11 cellular contexts compared by ENCODE assay signal in the genomic region with DNA sequence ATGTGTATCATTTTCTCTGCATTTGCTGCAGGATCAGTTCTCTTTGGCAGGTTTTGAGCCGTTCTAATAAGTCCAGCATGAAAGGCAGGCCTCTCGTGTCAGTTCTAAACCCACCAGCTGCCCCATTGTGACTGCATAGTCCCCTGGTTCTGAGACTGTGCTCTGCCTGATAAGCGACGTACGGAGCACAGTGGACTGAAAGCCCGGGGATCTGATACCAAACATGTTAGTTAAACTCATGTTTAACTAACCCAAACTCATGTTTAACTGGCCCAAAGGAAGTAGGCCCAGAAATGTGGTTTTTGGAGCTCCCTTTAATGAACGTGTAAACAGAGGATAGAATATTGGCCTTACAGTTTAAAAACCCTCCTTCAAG.
DNase-seq lines count a peak whose midpoint lies in the region; ATAC-seq and TF ChIP-seq lines count a peak whose summit lies in the region.
"Had no signal": no experiment of that assay in that cellular context is flagged by ENCODE, and none has a peak within 500 bp of the region (broad histone marks: within the 10 kb centered on the region; RNA-seq: fewer than 3 reads in every experiment).

No MANE protein-coding gene starts in this region.

- ATAC-seq in HG03439 (IDR thresholded peaks at IDR 0.05; ENCODE audit: unreplicated experiment) = peak; percentile 1
- ATAC-seq: lower lobe of right lung had no signal

- H3K27ac Mint-ChIP-seq in activated CD4-positive, alpha-beta T cell treated with anti-CD3 and anti-CD28 coated beads, Interleukin-2, amount 10 ng/mL, durations not matched to agents 7 days and 5 days = peak overlapping the region; percentile 1
- H3K27ac Mint-ChIP-seq in activated T-helper 1 cell treated with anti-CD3 and anti-CD28 coated beads, Interleukin-12 subunit alpha, Interleukin-12 subunit beta, Interleukin-2, Interleukin-4 antibody, amounts not matched to agents 30 ng/mL and 10 ng/mL and 1 ng/mL, durations not matched to agents 14 hours and 24 hours and 36 hours = peak overlapping the region; percentile 96

- H3K36me3 Mint-ChIP-seq in activated CD4-positive, alpha-beta T cell treated with anti-CD3 and anti-CD28 coated beads, Interleukin-2, amount 10 ng/mL, durations not matched to agents 7 days and 5 days (ENCODE audit: low read depth) = no peaks in the 10 kb centered on the region
- H3K36me3 Mint-ChIP-seq in activated T-helper 1 cell treated with anti-CD3 and anti-CD28 coated beads, Interleukin-12 subunit alpha, Interleukin-12 subunit beta, Interleukin-2, Interleukin-4 antibody, amounts not matched to agents 30 ng/mL and 10 ng/mL and 1 ng/mL, durations not matched to agents 14 hours and 24 hours and 36 hours (ENCODE audit: low read depth) = peaks cover 2% of the 10 kb centered on the region

- no peaks in the 10 kb centered on the region for H3K9me3 Mint-ChIP-seq in activated CD4-positive, alpha-beta T cell treated with anti-CD3 and anti-CD28 coated beads, Interleukin-2, amount 10 ng/mL, durations not matched to agents 7 days and 5 days
- H3K9me3 Mint-ChIP-seq in activated T-helper 1 cell treated with anti-CD3 and anti-CD28 coated beads, Interleukin-12 subunit alpha, Interleukin-12 subunit beta, Interleukin-2, Interleukin-4 antibody, amounts not matched to agents 30 ng/mL and 10 ng/mL and 1 ng/mL, durations not matched to agents 14 hours and 24 hours and 36 hours = peaks cover 3% of the 10 kb centered on the region

- no peak overlapping the region for H3K4me3 ChIP-seq in osteoblast (ENCODE audit: insufficient read depth, low read length)
- H3K4me3 ChIP-seq: lower lobe of right lung, vagina had no signal

- H3K27me3 ChIP-seq in osteoblast (ENCODE audit: insufficient read depth, low read length) = peaks cover 16% of the 10 kb centered on the region
- H3K27me3 ChIP-seq: vagina had no signal

- H3K27ac ChIP-seq in osteoblast (ENCODE audit: low read depth, low read length) = peak overlapping the region; percentile 11
- H3K27ac ChIP-seq: lower lobe of right lung, vagina had no signal

- H3K4me2 ChIP-seq in osteoblast (ENCODE audit: insufficient read depth, low read length) = no peak overlapping the region

- H4K20me1 ChIP-seq in osteoblast (ENCODE audit: insufficient read depth, low read length) = no peaks in the 10 kb centered on the region

- peak overlapping the region; percentile 42 for H2AFZ ChIP-seq in osteoblast (ENCODE audit: low read length)

- no peaks in the 10 kb centered on the region for H3K27me3 Mint-ChIP-seq in activated CD4-positive, alpha-beta T cell treated with anti-CD3 and anti-CD28 coated beads, Interleukin-2, amount 10 ng/mL, durations not matched to agents 7 days and 5 days
- H3K27me3 Mint-ChIP-seq in activated T-helper 1 cell treated with anti-CD3 and anti-CD28 coated beads, Interleukin-12 subunit alpha, Interleukin-12 subunit beta, Interleukin-2, Interleukin-4 antibody, amounts not matched to agents 30 ng/mL and 10 ng/mL and 1 ng/mL, durations not matched to agents 14 hours and 24 hours and 36 hours (ENCODE audit: insufficient read depth) = peaks cover 7% of the 10 kb centered on the region

- no peaks in the 10 kb centered on the region for H3K79me2 ChIP-seq in osteoblast (ENCODE audit: insufficient read depth, low read length)

- peaks cover 24% of the 10 kb centered on the region for H3K4me1 Mint-ChIP-seq in activated CD4-positive, alpha-beta T cell treated with anti-CD3 and anti-CD28 coated beads, Interleukin-2, amount 10 ng/mL, durations not matched to agents 7 days and 5 days
- H3K4me1 Mint-ChIP-seq in activated T-helper 1 cell treated with anti-CD3 and anti-CD28 coated beads, Interleukin-12 subunit alpha, Interleukin-12 subunit beta, Interleukin-2, Interleukin-4 antibody, amounts not matched to agents 30 ng/mL and 10 ng/mL and 1 ng/mL, durations not matched to agents 14 hours and 24 hours and 36 hours (ENCODE audit: low read depth) = peaks cover 57% of the 10 kb centered on the region

- intact Hi-C loops in activated T-helper 1 cell treated with anti-CD3 and anti-CD28 coated beads, Interleukin-12 subunit alpha, Interleukin-12 subunit beta, Interleukin-2, Interleukin-4 antibody, amounts not matched to agents 30 ng/mL and 10 ng/mL and 1 ng/mL, durations not matched to agents 14 hours and 24 hours and 36 hours (cut with micrococcal nuclease) = loop anchor here (1.0 to 10.0 kb wide), 18 partner anchors 10 to 562 kb away; a partner anchor contains a TSS

- CTCF ChIA-PET in activated CD4-positive, alpha-beta T cell treated with anti-CD3 and anti-CD28 coated beads, Interleukin-2, amount 10 ng/mL, durations not matched to agents 7 days and 5 days (lab: Charles Lee) = interaction anchor here (1.0 to 1.5 kb wide), 8 partner anchors 8 to 114 kb away, joined by 3 to 6 read pairs (median 3); no protein-coding TSS in a partner anchor

- no peaks in the 10 kb centered on the region for H3K9me3 ChIP-seq in osteoblast (ENCODE audit: low read depth, low read length)
- H3K9me3 ChIP-seq: lower lobe of right lung, vagina had no signal

- POLR2A ChIA-PET in activated CD4-positive, alpha-beta T cell treated with anti-CD3 and anti-CD28 coated beads, Interleukin-2, amount 10 ng/mL, durations not matched to agents 7 days and 5 days (lab: Charles Lee) = interaction anchor here (0.5 to 1.0 kb wide), 2 partner anchors 84 to 175 kb away, joined by 3 read pairs; no protein-coding TSS in a partner anchor

- DNase-seq in activated CD4-positive, alpha-beta T cell treated with anti-CD3 and anti-CD28 coated beads, Interleukin-2, amount 10 ng/mL, durations not matched to agents 7 days and 5 days = no peak
- no peak for DNase-seq in activated CD4-positive, alpha-beta T cell treated with anti-CD3 and anti-CD28 coated beads for 1 hour
- no peak for DNase-seq in activated T-helper 1 cell treated with anti-CD3 and anti-CD28 coated beads, Interleukin-12 subunit alpha, Interleukin-12 subunit beta, Interleukin-2, Interleukin-4 antibody, amounts not matched to agents 30 ng/mL and 10 ng/mL and 1 ng/mL, durations not matched to agents 14 hours and 24 hours and 36 hours (ENCODE audit: low spot score)
- DNase-seq in osteoblast (ENCODE audit: insufficient read length, low spot score, missing footprints) (no peak), NCI-H345 (lab: John Stamatoyannopoulos, UW) (no peak), epidermal melanocyte (ENCODE audit: insufficient read length, low spot score) (no peak), activated gamma-delta T cell treated with Interleukin-2 at 50 U/mL for 16 hours (no peak)
- DNase-seq: central memory CD4-positive, alpha-beta T cell; lower lobe of right lung had no signal

- no peaks in the 10 kb centered on the region for H3K36me3 ChIP-seq in osteoblast (ENCODE audit: insufficient read depth, low read length)
- H3K36me3 ChIP-seq: lower lobe of right lung, vagina had no signal

- no peak for TF ChIP-seq CTCF in osteoblast (IDR thresholded peaks at IDR 0.05; ENCODE audit: extremely low read depth, low read depth, low read length)

- no peak overlapping the region for H3K4me3 Mint-ChIP-seq in activated CD4-positive, alpha-beta T cell treated with anti-CD3 and anti-CD28 coated beads, Interleukin-2, amount 10 ng/mL, durations not matched to agents 7 days and 5 days
- H3K4me3 Mint-ChIP-seq in activated T-helper 1 cell treated with anti-CD3 and anti-CD28 coated beads, Interleukin-12 subunit alpha, Interleukin-12 subunit beta, Interleukin-2, Interleukin-4 antibody, amounts not matched to agents 30 ng/mL and 10 ng/mL and 1 ng/mL, durations not matched to agents 14 hours and 24 hours and 36 hours = peak overlapping the region; percentile 6

- H3K4me1 ChIP-seq in osteoblast (ENCODE audit: insufficient read depth, low read length) = peaks cover 10% of the 10 kb centered on the region
- H3K4me1 ChIP-seq: lower lobe of right lung, vagina had no signal
